In genomic region chr2:196944570-196944969, GRCh38 we compare ENCODE assay signal across 10 cellular contexts. TPM values are rescaled to one million over a fixed set of nuclear protein-coding genes. Genes with fewer than 3 reads are reported as not detected.
DNase-seq lines count a peak whose midpoint lies in the region; ATAC-seq, FAIRE-seq and TF ChIP-seq lines count a peak whose summit lies in the region.
"Had no signal": no experiment of that assay in that cellular context is flagged by ENCODE, and none has a peak within 500 bp of the region (broad histone marks: within the 10 kb centered on the region; RNA-seq: fewer than 3 reads in every experiment).

No MANE protein-coding gene starts in this region.

- H3K27me3 ChIP-seq in Peyer's patch, result no peaks in the 10 kb centered on the region

- H3K36me3 ChIP-seq in Peyer's patch (no peaks in the 10 kb centered on the region), kidney (ENCODE audit: control insufficient read depth in 1 of 2, insufficient read depth in 2 of 2, low read length in 2 of 2) (no peaks in the 10 kb centered on the region)

- no peak for TF ChIP-seq POLR2A in Peyer's patch (IDR thresholded peaks at IDR 0.05)

- H3K4me3 ChIP-seq in Peyer's patch (no peak overlapping the region), kidney (ENCODE audit: low read length in 2 of 2) (no peak overlapping the region)

- TF ChIP-seq CTCF in Peyer's patch (IDR thresholded peaks at IDR 0.05) (no peak), kidney (IDR thresholded peaks at IDR 0.05; ENCODE audit: borderline replicate concordance, extremely low read depth, insufficient read depth) (no peak)

- no peaks in the 10 kb centered on the region for H3K9me3 ChIP-seq in Peyer's patch
- H3K9me3 ChIP-seq in kidney (ENCODE audit: control insufficient read depth in 1 of 2, low read length in 2 of 2), result no peaks in the 10 kb centered on the region

- no peaks in the 10 kb centered on the region for H3K4me1 ChIP-seq in Peyer's patch
- no peaks in the 10 kb centered on the region for H3K4me1 ChIP-seq in kidney (ENCODE audit: control insufficient read depth in 1 of 2, insufficient read depth in 1 of 2, low read depth in 1 of 2, low read length in 2 of 2)

- ATAC-seq in GM19328 (IDR thresholded peaks at IDR 0.05; ENCODE audit: unreplicated experiment) (peak; percentile 96), HG02759 (IDR thresholded peaks at IDR 0.05; ENCODE audit: unreplicated experiment) (peak; percentile 66), HG03571 (IDR thresholded peaks at IDR 0.05; ENCODE audit: unreplicated experiment) (peak; percentile 79)

- DNase-seq in ELF-1 (ENCODE audit: low read depth, low spot score), result peak; percentile 63
- DNase-seq in Peyer's patch, result no peak
- no peak for DNase-seq in cerebellar nuclear complex (lab: John Stamatoyannopoulos, UW)
- DNase-seq in HT-29 (ENCODE audit: low spot score), result no peak
- DNase-seq in kidney, result no peak
- DNase-seq: activated CD4-positive, alpha-beta T cell treated with anti-CD3 and anti-CD28 coated beads for 1 hour; amniotic stem cell had no signal

- FAIRE-seq in kidney (lab: Jason Lieb, UNC), result no peak

- no peak overlapping the region for H3K9ac ChIP-seq in kidney (ENCODE audit: low read length in 2 of 2)

- H3K27ac ChIP-seq in Peyer's patch (no peak overlapping the region), kidney (ENCODE audit: low read depth in 2 of 2, low read length in 2 of 2) (no peak overlapping the region)

- intact Hi-C loops in kidney (cut with DNase I), result no loop called here

RNA-seq across cellular contexts. Expression of gene PGAP1, which starts 18.1 kb away (rescaled TPM):
- 10 to 100 TPM; 15.7 to 41.2 (median 25.9) TPM for total RNA-seq in Peyer's patch
- 2.7 and 2.9 TPM in 2 replicates for total RNA-seq in HT-29 (2014; rRNA removed; shearing (Covaris generic))
- 10.1 TPM for total RNA-seq in kidney
- polyA plus RNA-seq in kidney (ENCODE audit: insufficient read depth, low read depth, low replicate concordance), result 1.9 TPM
